Comparison of ENCODE assay signal across 36 cellular contexts in genomic region chr7:12250232-12250631, GRCh38.
"Had no signal": no experiment of that assay in that cellular context is flagged by ENCODE, and none has a peak within 500 bp of the region (broad histone marks: within the 10 kb centered on the region; RNA-seq: fewer than 3 reads in every experiment).

No MANE protein-coding gene starts in this region.

- FAIRE-seq: astrocyte, TTC549 had no signal

- ATAC-seq: activated CD8-positive, alpha-beta T cell treated with anti-CD3 and anti-CD28 coated beads for 36 hours; activated naive CD4-positive, alpha-beta T cell treated with anti-CD3 and anti-CD28 coated beads, Interleukin-2, amount 50 U/mL, for 72 hours; activated T-cell treated with anti-CD3 and anti-CD28 coated beads, Interleukin-2, amount 50 U/mL, for 4 hours; activated T-cell treated with anti-CD3 and anti-CD28 coated beads, Interleukin-2, amount 50 U/mL, for 72 hours; activated T-helper 17 cell treated with anti-CD3 and anti-CD28 coated beads, Interleukin-2, amount 50 U/mL, for 72 hours; body of pancreas had no signal

- H3K27me3 Mint-ChIP-seq: activated naive CD8-positive, alpha-beta T cell treated with anti-CD3 and anti-CD28 coated beads for 36 hours; activated T-helper 17 cell treated with anti-CD3 and anti-CD28 coated beads, Interleukin-2, amount 50 U/mL, for 72 hours had no signal

- H3K27ac Mint-ChIP-seq: activated B cell treated with CpG ODN at 0.5 μM for 24 hours; activated CD4-positive, alpha-beta memory T cell treated with anti-CD3 and anti-CD28 coated beads for 36 hours; activated CD4-positive, alpha-beta T cell treated with anti-CD3 and anti-CD28 coated beads, Interleukin-2, amount 10 ng/mL, durations not matched to agents 24 days and 14 days; activated CD8-positive, alpha-beta T cell treated with anti-CD3 and anti-CD28 coated beads for 36 hours; activated naive CD4-positive, alpha-beta T cell treated with anti-CD3 and anti-CD28 coated beads for 36 hours; activated naive CD4-positive, alpha-beta T cell treated with anti-CD3 and anti-CD28 coated beads, Interleukin-2, amount 50 U/mL, for 72 hours; activated naive CD8-positive, alpha-beta T cell treated with anti-CD3 and anti-CD28 coated beads for 36 hours; activated T-cell treated with anti-CD3 and anti-CD28 coated beads, Interleukin-2, amount 50 U/mL, for 72 hours; activated T-helper 1 cell treated with anti-CD3 and anti-CD28 coated beads, Interleukin-12 subunit alpha, Interleukin-12 subunit beta, Interleukin-2, Interleukin-4 antibody, amounts not matched to agents 30 ng/mL and 10 ng/mL and 1 ng/mL, durations not matched to agents 14 hours and 24 hours and 36 hours; activated T-helper 17 cell treated with anti-CD3 and anti-CD28 coated beads, Interleukin-2, amount 50 U/mL, for 72 hours; T-helper 1 cell treated with Interleukin-12 subunit alpha and Interleukin-12 subunit beta and Interleukin-4 antibody, amounts not matched to agents 30 μg/mL and 1 μg/mL, for 36 hours; T-helper 2 cell treated with Interferon-gamma antibody and Interleukin-4, amounts not matched to agents 5 μg/mL and 100 μg/mL, for 36 hours had no signal

- H3K4me3 ChIP-seq: adrenal gland, body of pancreas, breast epithelium had no signal

- H3K9me3 ChIP-seq: adrenal gland, body of pancreas, breast epithelium had no signal

- H3K4me3 Mint-ChIP-seq: activated B cell treated with CpG ODN at 0.5 μM for 24 hours; activated CD4-positive, alpha-beta memory T cell treated with anti-CD3 and anti-CD28 coated beads for 36 hours; activated CD4-positive, alpha-beta T cell treated with anti-CD3 and anti-CD28 coated beads, Interleukin-2, amount 10 ng/mL, durations not matched to agents 24 days and 14 days; activated CD8-positive, alpha-beta T cell treated with anti-CD3 and anti-CD28 coated beads for 36 hours; activated naive CD4-positive, alpha-beta T cell treated with anti-CD3 and anti-CD28 coated beads for 36 hours; activated naive CD8-positive, alpha-beta T cell treated with anti-CD3 and anti-CD28 coated beads for 36 hours; activated T-cell treated with anti-CD3 and anti-CD28 coated beads, Interleukin-2, amount 50 U/mL, for 4 hours; activated T-cell treated with anti-CD3 and anti-CD28 coated beads, Interleukin-2, amount 50 U/mL, for 72 hours; activated T-helper 1 cell treated with anti-CD3 and anti-CD28 coated beads, Interleukin-12 subunit alpha, Interleukin-12 subunit beta, Interleukin-2, Interleukin-4 antibody, amounts not matched to agents 30 ng/mL and 10 ng/mL and 1 ng/mL, durations not matched to agents 14 hours and 24 hours and 36 hours; activated T-helper 17 cell treated with anti-CD3 and anti-CD28 coated beads, Interleukin-2, amount 50 U/mL, for 72 hours; T-helper 1 cell treated with Interleukin-12 subunit alpha and Interleukin-12 subunit beta and Interleukin-4 antibody, amounts not matched to agents 30 μg/mL and 1 μg/mL, for 36 hours; T-helper 2 cell treated with Interferon-gamma antibody and Interleukin-4, amounts not matched to agents 5 μg/mL and 100 μg/mL, for 36 hours had no signal

- DNase-seq: activated B cell treated with CpG ODN at 0.5 μM for 24 hours; activated CD4-positive, alpha-beta memory T cell treated with anti-CD3 and anti-CD28 coated beads for 36 hours; activated CD4-positive, alpha-beta T cell treated with anti-CD3 and anti-CD28 coated beads for 4 hours; activated CD4-positive, alpha-beta T cell treated with anti-CD3 and anti-CD28 coated beads, Interleukin-2, amount 10 ng/mL, durations not matched to agents 24 days and 14 days; activated CD4-positive, alpha-beta T cell treated with anti-CD3 and anti-CD28 coated beads, Interleukin-2, amount 50 U/mL, for 1 hour; activated CD4-positive, alpha-beta T cell treated with anti-CD3 and anti-CD28 coated beads, Interleukin-2, amount 50 U/mL, for 4 hours; activated CD4-positive, CD25-positive, alpha-beta regulatory T cell treated with anti-CD3 and anti-CD28 coated beads, Interleukin-2, amount 50 U/mL, for 72 hours; activated CD8-positive, alpha-beta memory T cell treated with anti-CD3 and anti-CD28 coated beads, Interleukin-2, amount 50 U/mL, for 4 hours; activated CD8-positive, alpha-beta T cell treated with anti-CD3 and anti-CD28 coated beads for 36 hours; activated effector memory CD4-positive, alpha-beta T cell treated with anti-CD3 and anti-CD28 coated beads, Interleukin-2, amount 50 U/mL, for 16 hours; activated gamma-delta T cell treated with Interleukin-2 at 50 U/mL for 16 hours; activated naive CD4-positive, alpha-beta T cell; activated naive CD4-positive, alpha-beta T cell treated with anti-CD3 and anti-CD28 coated beads for 36 hours; activated naive CD4-positive, alpha-beta T cell treated with anti-CD3 and anti-CD28 coated beads, Interleukin-2, amount 50 U/mL, for 16 hours; activated naive CD8-positive, alpha-beta T cell treated with anti-CD3 and anti-CD28 coated beads for 36 hours; activated T-cell treated with anti-CD3 and anti-CD28 coated beads for 4 hours; activated T-cell treated with anti-CD3 and anti-CD28 coated beads, Interleukin-2, amount 50 U/mL, for 1 hour; activated T-cell treated with anti-CD3 and anti-CD28 coated beads, Interleukin-2, amount 50 U/mL, for 4 hours; activated T-cell treated with anti-CD3 and anti-CD28 coated beads, Interleukin-2, amount 50 U/mL, for 72 hours; adrenal gland; amniotic stem cell; aorta; body of pancreas; brain microvascular endothelial cell; central memory CD4-positive, alpha-beta T cell; T-helper 1 cell; T-helper 2 cell; T-helper 9 cell had no signal

- H3K4me1 Mint-ChIP-seq: activated B cell treated with CpG ODN at 0.5 μM for 24 hours; activated CD4-positive, alpha-beta T cell treated with anti-CD3 and anti-CD28 coated beads, Interleukin-2, amount 10 ng/mL, durations not matched to agents 24 days and 14 days; activated naive CD8-positive, alpha-beta T cell treated with anti-CD3 and anti-CD28 coated beads for 36 hours; activated T-helper 17 cell treated with anti-CD3 and anti-CD28 coated beads, Interleukin-2, amount 50 U/mL, for 72 hours had no signal

- H3K36me3 ChIP-seq: adrenal gland, brain microvascular endothelial cell, breast epithelium had no signal

- H3K4me1 ChIP-seq: adrenal gland, breast epithelium had no signal
